ENCODE assay signal across 26 cellular contexts in the genomic region with DNA sequence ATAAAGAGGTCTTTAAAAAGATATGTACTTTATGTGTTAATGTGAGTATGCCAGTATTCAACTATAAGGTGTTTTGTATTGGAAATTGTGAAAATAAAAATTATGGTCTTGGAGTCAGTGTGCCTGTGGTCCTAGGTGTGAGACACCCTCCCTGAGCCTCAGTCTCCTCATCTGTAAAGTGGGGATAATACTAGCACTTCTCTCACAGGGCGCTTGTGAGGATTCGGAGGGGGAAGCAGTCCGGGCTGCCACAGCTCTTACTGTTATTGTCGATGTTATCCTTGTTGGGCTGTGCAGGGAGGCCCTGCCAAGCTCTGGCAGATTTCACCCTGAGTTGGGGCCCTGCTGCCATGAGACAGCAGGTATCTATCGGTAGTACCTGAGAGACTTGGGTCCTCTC.
"Had no signal": no experiment of that assay in that cellular context is flagged by ENCODE, and none has a peak within 500 bp of the region (broad histone marks: within the 10 kb centered on the region; RNA-seq: fewer than 3 reads in every experiment).

No MANE protein-coding gene starts in this region.

- H3K4me1 Mint-ChIP-seq: naive thymus-derived CD8-positive, alpha-beta T cell; stimulated activated naive B cell treated with anti-CD40 and anti-IgM and Interleukin-4, amounts not matched to agents 10 μg/mL and 1 μg/mL and 100 μg/mL, for 72 hours had no signal

- H3K9ac ChIP-seq: parathyroid adenoma had no signal

- DNase-seq: head of caudate nucleus; hippocampal formation; lower lobe of right lung; mammary epithelial cell; mesenchymal stem cell; naive thymus-derived CD8-positive, alpha-beta T cell; nucleus accumbens; stimulated activated CD4-positive, alpha-beta T cell treated with anti-CD3 and anti-CD28 coated beads, Interleukin-12 subunit alpha, Interleukin-12 subunit beta, amount 100 ng/mL, for 4 hours; stimulated activated CD4-positive, alpha-beta T cell treated with anti-CD3 and anti-CD28 coated beads, Interleukin-15, amount 100 ng/mL, for 24 hours; stimulated activated CD4-positive, alpha-beta T cell treated with anti-CD3 and anti-CD28 coated beads, Interleukin-2, amount 100 ng/mL, for 24 hours; stimulated activated CD4-positive, alpha-beta T cell treated with anti-CD3 and anti-CD28 coated beads, Interleukin-4, amount 100 ng/mL, for 1 hour; stimulated activated naive B cell treated with anti-CD40 and anti-IgM and Interleukin-4, amounts not matched to agents 10 μg/mL and 1 μg/mL and 100 μg/mL, for 72 hours; stimulated activated naive CD8-positive, alpha-beta T cell treated with anti-CD3 and anti-CD28 coated beads, Interleukin-15, Interleukin-2, amounts not matched to agents 100 U/mL and 50 U/mL, for 24 hours; stomach; testis; thyroid gland; transverse colon; upper lobe of left lung had no signal

- H3K27me3 ChIP-seq: right atrium auricular region, stomach, testis, thyroid gland, transverse colon, upper lobe of left lung had no signal

- H3K36me3 ChIP-seq: lower lobe of right lung, right atrium auricular region, stomach, thyroid gland, transverse colon, upper lobe of left lung had no signal

- H3K4me1 ChIP-seq: lower lobe of right lung, parathyroid adenoma, transverse colon, upper lobe of left lung had no signal

- H3K4me3 ChIP-seq: lower lobe of right lung, right atrium auricular region, skin epidermis, stomach, testis, thyroid gland, transverse colon, upper lobe of left lung had no signal

- FAIRE-seq: keratinocyte had no signal

- H3K9me3 ChIP-seq: lower lobe of right lung, right atrium auricular region, stomach, testis, thyroid gland, transverse colon, upper lobe of left lung had no signal

- H3K27ac ChIP-seq: lower lobe of right lung, parathyroid adenoma, right atrium auricular region, skin epidermis, stomach, testis, thyroid gland, transverse colon, upper lobe of left lung had no signal

- H3K27me3 Mint-ChIP-seq: naive thymus-derived CD8-positive, alpha-beta T cell had no signal

- H3K4me3 Mint-ChIP-seq: naive thymus-derived CD8-positive, alpha-beta T cell; nephron; neural crest cell; stimulated activated naive B cell treated with anti-CD40 and anti-IgM and Interleukin-4, amounts not matched to agents 10 μg/mL and 1 μg/mL and 100 μg/mL, for 72 hours had no signal

- ATAC-seq: lower lobe of right lung; naive thymus-derived CD8-positive, alpha-beta T cell; sciatic nerve; stimulated activated naive B cell treated with anti-CD40 and anti-IgM and Interleukin-4, amounts not matched to agents 10 μg/mL and 1 μg/mL and 100 μg/mL, for 72 hours; stimulated activated naive CD8-positive, alpha-beta T cell treated with anti-CD3 and anti-CD28 coated beads, Interleukin-15, Interleukin-2, amounts not matched to agents 100 U/mL and 50 U/mL, for 24 hours had no signal

- H3K27ac Mint-ChIP-seq: nephron; progenitor cell of endocrine pancreas; stimulated activated naive B cell treated with anti-CD40 and anti-IgM and Interleukin-4, amounts not matched to agents 10 μg/mL and 1 μg/mL and 100 μg/mL, for 72 hours had no signal
